Comparison of ENCODE assay signal across 19 cellular contexts in the genomic region with DNA sequence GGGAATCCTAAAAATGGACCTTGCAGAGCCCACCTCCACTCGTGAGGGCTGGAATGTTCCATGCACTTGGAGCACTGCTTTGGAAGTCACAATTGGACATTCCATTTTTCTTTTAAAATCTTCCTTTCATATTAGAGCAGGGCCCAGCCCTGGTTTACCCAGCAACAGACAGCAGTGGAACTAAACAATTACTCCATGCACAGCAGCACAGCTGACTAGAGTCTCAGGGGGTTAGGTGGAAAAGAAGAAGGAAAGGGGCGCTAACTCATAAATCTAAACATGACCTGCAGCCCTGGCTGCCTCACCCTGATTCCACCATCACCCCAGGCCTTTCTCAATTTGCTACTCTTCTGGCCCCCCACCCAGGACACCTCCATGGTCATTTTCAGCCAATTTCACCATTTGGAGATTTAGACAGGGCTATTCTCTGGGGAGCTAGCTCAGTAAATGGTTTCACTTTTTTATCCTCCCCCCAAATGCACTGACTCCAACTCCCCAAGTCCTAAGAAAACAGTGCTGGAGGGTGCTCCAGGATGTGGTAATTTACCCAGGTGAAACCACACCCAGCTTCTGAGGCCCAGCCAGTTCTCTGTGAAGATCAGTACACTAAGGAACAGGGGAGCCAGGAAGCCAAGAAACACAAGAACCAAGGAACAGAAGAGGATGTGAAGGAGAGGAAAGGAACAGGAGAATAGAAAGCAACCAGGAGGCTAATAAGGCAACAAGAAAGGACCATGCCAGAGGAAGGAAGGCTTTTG. TPM values are rescaled to one million over a fixed set of nuclear protein-coding genes. Genes with fewer than 3 reads are reported as not detected.
DNase-seq lines count a peak whose midpoint lies in the region; ATAC-seq and TF ChIP-seq lines count a peak whose summit lies in the region.
"Had no signal": no experiment of that assay in that cellular context is flagged by ENCODE, and none has a peak within 500 bp of the region (broad histone marks: within the 10 kb centered on the region; RNA-seq: fewer than 3 reads in every experiment).

No MANE protein-coding gene starts in this region.

- intact Hi-C loops in left colon (cut with DNase I, micrococcal nuclease) (no loop called here), vagina (cut with DNase I) (no loop called here)

- peaks cover 5 to 17% (median 8%) of the 10 kb centered on the region in 11 experiments; a peak in 18 of 22 replicates for H3K9me3 ChIP-seq in BLaER1 treated with 17β-estradiol and CSF1 and Interleukin-3, amounts not matched to agents 10 nM and 100 nM (replicated peaks in 1 of 11)
- H3K9me3 ChIP-seq in T-helper 17 cell (ENCODE audit: control insufficient read depth, low read length, poor library complexity, severe bottlenecking), result no peaks in the 10 kb centered on the region
- H3K9me3 ChIP-seq in vagina, result no peaks in the 10 kb centered on the region
- H3K9me3 ChIP-seq: gastrocnemius medialis had no signal

- no peak for TF ChIP-seq POLR2A in vagina (IDR thresholded peaks at IDR 0.05)

- peaks cover 3% of the 10 kb centered on the region for H3K36me3 Mint-ChIP-seq in T-helper 17 cell (ENCODE audit: low read depth)
- H3K36me3 Mint-ChIP-seq: brain; stimulated activated effector memory CD8-positive, alpha-beta T cell treated with anti-CD3 and anti-CD28 coated beads, Interleukin-12 subunit alpha, Interleukin-12 subunit beta, amount 100 ng/mL, for 72 hours had no signal

- no peak overlapping the region for H3K27ac ChIP-seq in BLaER1 treated with 17β-estradiol and CSF1 and Interleukin-3, amounts not matched to agents 10 nM and 100 nM
- no peak overlapping the region for H3K27ac ChIP-seq in vagina
- H3K27ac ChIP-seq: gastrocnemius medialis had no signal

- H3K27me3 Mint-ChIP-seq in T-helper 17 cell, result peaks cover 8% of the 10 kb centered on the region

- H3K4me2 ChIP-seq in BLaER1 treated with 17β-estradiol and CSF1 and Interleukin-3, amounts not matched to agents 10 nM and 100 nM, result peak overlapping the region; percentile 4 to 74 (median 58); a peak in 20 of 22 replicates

- no peak for TF ChIP-seq CTCF in vagina (IDR thresholded peaks at IDR 0.05)

- peak overlapping the region; percentile 41 for H3K27ac Mint-ChIP-seq in T-helper 17 cell
- H3K27ac Mint-ChIP-seq: H9; stimulated activated effector memory CD8-positive, alpha-beta T cell treated with anti-CD3 and anti-CD28 coated beads, Interleukin-12 subunit alpha, Interleukin-12 subunit beta, amount 100 ng/mL, for 72 hours had no signal

- peaks cover 10% of the 10 kb centered on the region for H3K4me1 Mint-ChIP-seq in T-helper 17 cell
- H3K4me1 Mint-ChIP-seq: brain had no signal

- H3K27me3 ChIP-seq in BLaER1 treated with 17β-estradiol and CSF1 and Interleukin-3, amounts not matched to agents 10 nM and 100 nM, result no peaks in the 10 kb centered on the region
- H3K27me3 ChIP-seq in vagina, result no peaks in the 10 kb centered on the region
- H3K27me3 ChIP-seq: gastrocnemius medialis had no signal

- H3K4me1 ChIP-seq in BLaER1 treated with 17β-estradiol and CSF1 and Interleukin-3, amounts not matched to agents 10 nM and 100 nM, result peaks cover 10 to 37% (median 20%) of the 10 kb centered on the region in 10 experiments
- no peaks in the 10 kb centered on the region for H3K4me1 ChIP-seq in vagina
- H3K4me1 ChIP-seq: gastrocnemius medialis had no signal

- peak overlapping the region; percentile 86 for H3K4me3 Mint-ChIP-seq in T-helper 17 cell
- H3K4me3 Mint-ChIP-seq: activated T-helper 17 cell treated with anti-CD3 and anti-CD28 coated beads, Interleukin-2, amount 50 U/mL, for 72 hours; brain; H9; stimulated activated effector memory CD8-positive, alpha-beta T cell treated with anti-CD3 and anti-CD28 coated beads, Interleukin-12 subunit alpha, Interleukin-12 subunit beta, amount 100 ng/mL, for 72 hours had no signal

- ATAC-seq in GM18907 (IDR thresholded peaks at IDR 0.05; ENCODE audit: unreplicated experiment), result peak; percentile 49
- peak; percentile 47 for ATAC-seq in T-helper 17 cell
- peak; percentile 81 for ATAC-seq in left colon
- ATAC-seq in HG03432 (IDR thresholded peaks at IDR 0.05; ENCODE audit: unreplicated experiment), result no peak
- ATAC-seq in HG02610 (IDR thresholded peaks at IDR 0.05; ENCODE audit: unreplicated experiment), result no peak
- ATAC-seq in HG03457 (IDR thresholded peaks at IDR 0.05; ENCODE audit: unreplicated experiment), result no peak
- ATAC-seq: activated T-helper 17 cell treated with anti-CD3 and anti-CD28 coated beads, Interleukin-2, amount 50 U/mL, for 72 hours; gastrocnemius medialis; SK-N-SH treated with all-trans-retinoic acid at 6 μM for 48 hours; stimulated activated effector memory CD8-positive, alpha-beta T cell treated with anti-CD3 and anti-CD28 coated beads, Interleukin-12 subunit alpha, Interleukin-12 subunit beta, amount 100 ng/mL, for 72 hours had no signal

- no peaks in the 10 kb centered on the region for H4K20me1 ChIP-seq in BLaER1 treated with 17β-estradiol and CSF1 and Interleukin-3, amounts not matched to agents 10 nM and 100 nM

- DNase-seq in T-helper 17 cell (no peak), left colon (peak; percentile 66 to 86), vagina (ENCODE audit: extremely low spot score in 2 of 2) (no peak)
- DNase-seq: gastrocnemius medialis; H9; Kasumi-1; NCI-H2081 treated with DMSO at 0.1 percent for 48 hours; stimulated activated CD4-positive, alpha-beta T cell treated with anti-CD3 and anti-CD28 coated beads, Interleukin-4, amount 100 ng/mL, for 24 hours had no signal

- no peaks in the 10 kb centered on the region for H3K36me3 ChIP-seq in BLaER1 treated with 17β-estradiol and CSF1 and Interleukin-3, amounts not matched to agents 10 nM and 100 nM
- no peaks in the 10 kb centered on the region for H3K36me3 ChIP-seq in vagina
- H3K36me3 ChIP-seq: gastrocnemius medialis had no signal

- no peak overlapping the region for H3K4me3 ChIP-seq in BLaER1 treated with 17β-estradiol and CSF1 and Interleukin-3, amounts not matched to agents 10 nM and 100 nM
- no peak overlapping the region for H3K4me3 ChIP-seq in vagina
- H3K4me3 ChIP-seq: gastrocnemius medialis had no signal

- H3K9ac ChIP-seq in BLaER1 treated with 17β-estradiol and CSF1 and Interleukin-3, amounts not matched to agents 10 nM and 100 nM, result no peak overlapping the region

RNA-seq across cellular contexts. Expression of gene LRRC31, which starts 1.6 kb away (rescaled TPM):
- not detected for total RNA-seq in T-helper 17 cell
- total RNA-seq in left colon, result 10 to 100 TPM; 38.5 to 62.9 TPM
- total RNA-seq in vagina, result not detected
- total RNA-seq: activated T-helper 17 cell treated with anti-CD3 and anti-CD28 coated beads, Interleukin-2, amount 50 U/mL, for 72 hours; Daoy; H9; myocyte had no signal

RNA-seq across cellular contexts. Expression of gene SAMD7, which starts 40.1 kb away (rescaled TPM):
- total RNA-seq in T-helper 17 cell (not detected), left colon (not detected), vagina (not detected)
- total RNA-seq: activated T-helper 17 cell treated with anti-CD3 and anti-CD28 coated beads, Interleukin-2, amount 50 U/mL, for 72 hours; Daoy; gastrocnemius medialis; H9; myocyte had no signal

RNA-seq across cellular contexts. Expression of gene LRRC34, which starts 58.6 kb away (rescaled TPM):
- total RNA-seq in T-helper 17 cell, result under 1 TPM; 0.77 to 0.78 TPM
- under 1 TPM; 0.24 to 0.39 TPM for total RNA-seq in left colon
- total RNA-seq in vagina, result 0.49 TPM

RNA-seq across cellular contexts. Expression of gene LRRIQ4, which starts 58.6 kb away (rescaled TPM):
- total RNA-seq in T-helper 17 cell, result not detected
- under 1 TPM in 1 of 2 donors, not detected in 1; 0.22 TPM for total RNA-seq in left colon
- not detected for total RNA-seq in vagina
- total RNA-seq: Daoy, H9, myocyte had no signal

Comparison
In these comparisons a context has a peak if more than half of its experiments do, and no peak if none do; other contexts are left out.
1. ATAC-seq: peak in GM18907 (single experiment), T-helper 17 cell (single experiment) and left colon (single experiment); none in HG03432 (single experiment), HG02610 (single experiment) and HG03457 (single experiment).
2. DNase-seq: peak in left colon (2 of 2); none in T-helper 17 cell (0 of 3) and vagina (0 of 2).
3. RNA of gene LRRC31, which starts 1.6 kb away (total RNA-seq): 38.5 to 62.9 TPM in left colon; not detected in T-helper 17 cell and not detected in vagina (single experiment); every median in the first group is over 10 times any median in the second.